Comparison of ENCODE assay signal across 1 cellular context in the genomic region with DNA sequence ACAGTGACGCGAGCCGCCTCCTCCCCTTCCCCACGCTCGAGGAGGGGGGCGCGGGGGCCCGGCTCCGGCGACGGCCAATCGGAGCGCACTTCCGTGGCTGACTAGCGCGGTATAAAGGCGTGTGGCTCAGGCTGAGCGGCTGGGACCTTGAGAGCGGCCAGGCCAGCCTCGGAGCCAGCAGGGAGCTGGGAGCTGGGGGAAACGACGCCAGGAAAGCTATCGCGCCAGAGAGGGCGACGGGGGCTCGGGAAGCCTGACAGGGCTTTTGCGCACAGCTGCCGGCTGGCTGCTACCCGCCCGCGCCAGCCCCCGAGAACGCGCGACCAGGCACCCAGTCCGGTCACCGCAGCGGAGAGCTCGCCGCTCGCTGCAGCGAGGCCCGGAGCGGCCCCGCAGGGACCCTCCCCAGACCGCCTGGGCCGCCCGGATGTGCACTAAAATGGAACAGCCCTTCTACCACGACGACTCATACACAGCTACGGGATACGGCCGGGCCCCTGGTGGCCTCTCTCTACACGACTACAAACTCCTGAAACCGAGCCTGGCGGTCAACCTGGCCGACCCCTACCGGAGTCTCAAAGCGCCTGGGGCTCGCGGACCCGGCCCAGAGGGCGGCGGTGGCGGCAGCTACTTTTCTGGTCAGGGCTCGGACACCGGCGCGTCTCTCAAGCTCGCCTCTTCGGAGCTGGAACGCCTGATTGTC.
TF ChIP-seq lines count a peak whose summit lies in the region.

A gene (plus strand): TSS at position 142 of the 703 bp plus-strand sequence. CDS start 286 bp downstream, at position 428.

TF ChIP-seq in HepG2, 621 proteins besides CTCF, POLR2A, EP300 and RAD21 (continued from another document):
- no peak for TF ChIP-seq ZNF83 (CRISPR knock-in tag; IDR thresholded peaks at IDR 0.05; ENCODE audit: borderline replicate concordance)
